Comparison of ENCODE assay signal across 8 cellular contexts in genomic region chr9:112174965-112175795, GRCh38. TPM values are rescaled to one million over a fixed set of nuclear protein-coding genes. Genes with fewer than 3 reads are reported as not detected.
DNase-seq lines count a peak whose midpoint lies in the region; ATAC-seq and TF ChIP-seq lines count a peak whose summit lies in the region.

Gene SUSD1, minus strand, starts transcription at chr9:112175297. Its CDS starts 62 bp downstream, at chr9:112175235.

- peak within 1 kb of the TSS; percentile 95 for H2AFZ ChIP-seq in neuronal stem cell (ENCODE audit: low read length)

- no peaks in the 10 kb centered on the region for H3K9me3 Mint-ChIP-seq in HFFc6
- H3K9me3 Mint-ChIP-seq in activated T-cell treated with anti-CD3 and anti-CD28 coated beads, Interleukin-2, amount 50 U/mL, for 4 hours = no peaks in the 10 kb centered on the region

- H2BK5ac ChIP-seq in neuronal stem cell (ENCODE audit: low read length) = no peak within 1 kb of the TSS

- WGBS in neuronal stem cell (ENCODE audit: extremely low coverage in 2 of 2, insufficient read length in 2 of 2, insufficient replicate concordance in 1 of 2), 2 donors = no CpG with 5 or more reads among the region's 88 CpGs

- peaks cover 0 to 2% of the 10 kb centered on the region in 2 donors for H3K9me3 ChIP-seq in neuronal stem cell (replicated peaks in 1 of 2; ENCODE audit: control insufficient read depth in 2 of 2, insufficient read depth in 1 of 2, low read depth in 1 of 2, low read length in 2 of 2)

- DNase-seq in activated T-cell treated with anti-CD3 and anti-CD28 coated beads for 1 hour (ENCODE audit: low read depth) (peak; percentile 17), activated T-cell treated with anti-CD3 and anti-CD28 coated beads for 4 hours (no peak), HFFc6 (no peak), NCI-H1092 (lab: John Stamatoyannopoulos, UW) (peak; percentile 43), foreskin fibroblast (peak in 1 of 2 donors; percentile 51), neuronal stem cell (ENCODE audit: low spot score) (peak; percentile 33), AG08395 (ENCODE audit: low spot score) (no peak)
- peak; percentile 7 for DNase-seq in activated T-cell treated with anti-CD3 and anti-CD28 coated beads, Interleukin-2, amount 50 U/mL, for 4 hours

- peak within 1 kb of the TSS; percentile 16 for H2BK12ac ChIP-seq in neuronal stem cell (ENCODE audit: low read length)

- H3K27ac Mint-ChIP-seq in HFFc6 = peak within 1 kb of the TSS; percentile 81

- no peak within 1 kb of the TSS for H2BK120ac ChIP-seq in neuronal stem cell (ENCODE audit: low read depth, low read length)

- peaks cover 8% of the 10 kb centered on the region for H3K27me3 Mint-ChIP-seq in HFFc6 (ENCODE audit: insufficient read depth)
- no peaks in the 10 kb centered on the region for H3K27me3 Mint-ChIP-seq in activated T-cell treated with anti-CD3 and anti-CD28 coated beads, Interleukin-2, amount 50 U/mL, for 4 hours (ENCODE audit: low read depth)

- peak within 1 kb of the TSS; percentile 86 for H3K4me2 ChIP-seq in neuronal stem cell (ENCODE audit: insufficient read depth, low read length, poor library complexity, severe bottlenecking)

- peaks cover 21% of the 10 kb centered on the region for H3K4me1 Mint-ChIP-seq in HFFc6 (ENCODE audit: low read depth)
- peaks cover 67% of the 10 kb centered on the region for H3K4me1 Mint-ChIP-seq in activated T-cell treated with anti-CD3 and anti-CD28 coated beads, Interleukin-2, amount 50 U/mL, for 4 hours (ENCODE audit: low read depth)

- peak within 1 kb of the TSS; percentile 86 for H3K23ac ChIP-seq in neuronal stem cell (ENCODE audit: low read depth, low read length, poor library complexity)

- peaks cover 17% of the 10 kb centered on the region for H3K36me3 Mint-ChIP-seq in HFFc6 (ENCODE audit: low read depth)
- H3K36me3 Mint-ChIP-seq in activated T-cell treated with anti-CD3 and anti-CD28 coated beads, Interleukin-2, amount 50 U/mL, for 4 hours (ENCODE audit: insufficient read depth) = no peaks in the 10 kb centered on the region

- peak within 1 kb of the TSS; percentile 19 for H3K4ac ChIP-seq in neuronal stem cell (ENCODE audit: low read length)

- H3K27ac ChIP-seq in neuronal stem cell (replicated peaks; ENCODE audit: low read length) = no peak within 1 kb of the TSS

- peak within 1 kb of the TSS; percentile 59 for H3K14ac ChIP-seq in neuronal stem cell (ENCODE audit: low read length)

- H3K4me3 Mint-ChIP-seq in HFFc6 = peak within 1 kb of the TSS; percentile 88
- peak within 1 kb of the TSS; percentile 78 for H3K4me3 Mint-ChIP-seq in activated T-cell treated with anti-CD3 and anti-CD28 coated beads, Interleukin-2, amount 50 U/mL, for 4 hours

- peaks cover 0 to 26% (median 15%) of the 10 kb centered on the region in 3 experiments for H3K27me3 ChIP-seq in neuronal stem cell (ENCODE audit: control insufficient read depth in 3 of 3, insufficient read depth in 3 of 3, low read depth in 1 of 3, low read length in 3 of 3)

- no peak within 1 kb of the TSS for H4K8ac ChIP-seq in neuronal stem cell (ENCODE audit: low read depth, low read length)

- no peaks in the 10 kb centered on the region for H3K79me1 ChIP-seq in neuronal stem cell (ENCODE audit: low read depth, low read length)

- H3K9ac ChIP-seq in neuronal stem cell (ENCODE audit: low read depth, low read length, poor library complexity) = peak within 1 kb of the TSS; percentile 78

- no peak within 1 kb of the TSS for H4K91ac ChIP-seq in neuronal stem cell (ENCODE audit: low read depth, low read length, poor library complexity)

- no peak within 1 kb of the TSS for H2AK5ac ChIP-seq in neuronal stem cell (ENCODE audit: low read depth, low read length)

- peak; percentile 63 to 68 for ATAC-seq in activated T-cell treated with anti-CD3 and anti-CD28 coated beads, Interleukin-2, amount 50 U/mL, for 4 hours

- no peak for TF ChIP-seq CTCF in HFFc6 (IDR thresholded peaks at IDR 0.05)
- no peak for TF ChIP-seq CTCF in foreskin fibroblast (IDR thresholded peaks at IDR 0.05; ENCODE audit: low read depth, low read length)

- H3K36me3 ChIP-seq in neuronal stem cell (replicated peaks in 1 of 2; ENCODE audit: control insufficient read depth in 2 of 2, insufficient read depth in 2 of 2, low read length in 2 of 2) = no peaks in the 10 kb centered on the region

- peaks cover 0 to 5% of the 10 kb centered on the region in 2 donors for H3K4me1 ChIP-seq in neuronal stem cell (ENCODE audit: control insufficient read depth in 2 of 2, insufficient read depth in 1 of 2, low read depth in 1 of 2, low read length in 2 of 2)

- H2BK15ac ChIP-seq in neuronal stem cell (ENCODE audit: low read length) = peak within 1 kb of the TSS; percentile 20

- H3K4me3 ChIP-seq in foreskin fibroblast (ENCODE audit: low read depth in 1 of 2, low read length in 2 of 2) (peak within 1 kb of the TSS; percentile 40 to 58), neuronal stem cell (ENCODE audit: low read length in 2 of 2) (peak within 1 kb of the TSS; percentile 44 to 88)

- peak within 1 kb of the TSS; percentile 90 for H3K18ac ChIP-seq in neuronal stem cell (ENCODE audit: low read length)

RNA-seq across cellular contexts. Expression of gene SUSD1, which starts in this region (rescaled TPM):
- 1 to 10 TPM; 3.5 to 9.4 (median 8.2) TPM for total RNA-seq in HFFc6 (2021; fragmentation: NEBNext Ultra II Directional; extraction: Animal tissue kit (Norgen Biotek cat#: 25700))
- total RNA-seq in activated T-cell treated with anti-CD3 and anti-CD28 coated beads, Interleukin-2, amount 50 U/mL, for 4 hours = 1 to 10 TPM; 2.3 to 2.7 (median 2.4) TPM
- polyA plus RNA-seq in neuronal stem cell (2013, experiment 1 of 2) = 5.3 TPM
- polyA plus RNA-seq in neuronal stem cell (2013, experiment 2 of 2) = 5.1 TPM

Comparison
In these comparisons a context has a peak if more than half of its experiments do, and no peak if none do; other contexts are left out.
1. DNase-seq: peak in activated T-cell treated with anti-CD3 and anti-CD28 coated beads for 1 hour (single experiment), NCI-H1092 (single experiment), activated T-cell treated with anti-CD3 and anti-CD28 coated beads, Interleukin-2, amount 50 U/mL, for 4 hours (single experiment) and neuronal stem cell (single experiment); none in activated T-cell treated with anti-CD3 and anti-CD28 coated beads for 4 hours (single experiment), HFFc6 (single experiment) and AG08395 (single experiment).